8 cellular contexts compared by ENCODE assay signal in the genomic region with DNA sequence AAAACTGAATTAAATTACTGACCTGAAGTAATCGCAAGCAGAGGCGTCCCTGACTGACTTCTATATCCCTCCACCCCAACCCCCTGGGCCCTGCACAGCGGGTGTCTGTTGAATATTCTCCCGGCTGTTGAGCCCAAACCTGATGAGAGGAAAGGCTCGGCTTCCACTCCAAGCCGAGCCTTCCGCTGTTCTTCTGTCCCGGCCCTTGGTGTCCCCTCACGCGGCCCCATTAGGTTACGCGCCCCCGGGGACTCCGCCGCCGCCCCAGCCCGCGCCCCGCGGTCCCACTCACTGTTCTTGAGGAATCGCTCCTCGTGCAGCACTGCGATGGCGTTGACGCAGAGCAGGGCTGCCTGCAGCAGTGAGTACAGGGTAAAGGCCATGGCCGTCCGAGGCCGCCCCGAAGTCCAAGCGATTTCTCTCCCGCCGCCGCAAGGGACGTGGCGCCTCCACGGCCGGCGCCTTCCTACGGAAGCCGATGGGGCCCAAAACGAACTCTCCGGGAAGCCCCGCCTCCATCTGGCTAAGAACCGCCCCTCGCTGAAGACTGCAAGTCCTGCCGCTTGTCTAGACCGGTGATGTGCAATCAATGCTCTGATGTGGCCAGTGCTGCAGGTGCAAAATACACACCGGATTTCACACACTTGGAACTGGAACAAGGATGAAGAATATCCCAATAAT. TPM values are rescaled to one million over a fixed set of nuclear protein-coding genes. Genes with fewer than 3 reads are reported as not detected.
DNase-seq lines count a peak whose midpoint lies in the region; ATAC-seq, FAIRE-seq and TF ChIP-seq lines count a peak whose summit lies in the region.

A gene with protein sequence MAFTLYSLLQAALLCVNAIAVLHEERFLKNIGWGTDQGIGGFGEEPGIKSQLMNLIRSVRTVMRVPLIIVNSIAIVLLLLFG (minus strand): TSS at position 470 of the 681 bp plus-strand sequence. CDS start 87 bp downstream, at position 383.

- TF ChIP-seq CTCF in right atrium auricular region (IDR thresholded peaks at IDR 0.05) (peak in 1 of 2 donors; percentile 49), vagina (IDR thresholded peaks at IDR 0.05) (peak in 1 of 3 experiments; percentile 24)

- H3K9me3 ChIP-seq in right atrium auricular region (no peaks in the 10 kb centered on the region), vagina (no peaks in the 10 kb centered on the region)

- intact Hi-C loops in vagina (cut with DNase I) = no loop called here

- H3K4me3 ChIP-seq in right atrium auricular region (peak within 1 kb of the TSS; percentile 82 to 89), rectal smooth muscle tissue (ENCODE audit: low read length) (peak within 1 kb of the TSS; percentile 69), vagina (peak within 1 kb of the TSS; percentile 77 to 93)

- H3K36me3 ChIP-seq in right atrium auricular region (no peaks in the 10 kb centered on the region), rectal smooth muscle tissue (ENCODE audit: control insufficient read depth, insufficient read depth, low read length) (no peaks in the 10 kb centered on the region), vagina (no peaks in the 10 kb centered on the region)

- FAIRE-seq in GM12892 (lab: Jason Lieb, UNC) = peak; percentile 96

- DNase-seq in GM12892 (ENCODE audit: insufficient read length) = peak; percentile 79
- peak; percentile 97 for DNase-seq in NCI-H146 (lab: John Stamatoyannopoulos, UW)
- peak; percentile 55 for DNase-seq in amniotic stem cell (lab: John Stamatoyannopoulos, UW)
- DNase-seq in right atrium auricular region (ENCODE audit: low spot score) = peak; percentile 93
- peak in 1 of 2 donors; percentile 95 for DNase-seq in vagina (ENCODE audit: extremely low spot score in 2 of 2)

- H3K4me1 Mint-ChIP-seq in T-helper 1 cell treated with Interleukin-12 subunit alpha and Interleukin-12 subunit beta and Interleukin-4 antibody, amounts not matched to agents 30 μg/mL and 1 μg/mL, for 36 hours (ENCODE audit: low read depth) = peaks cover 3% of the 10 kb centered on the region

- peak within 1 kb of the TSS; percentile 9 for H3K4me3 Mint-ChIP-seq in T-helper 1 cell treated with Interleukin-12 subunit alpha and Interleukin-12 subunit beta and Interleukin-4 antibody, amounts not matched to agents 30 μg/mL and 1 μg/mL, for 36 hours

- H3K36me3 Mint-ChIP-seq in T-helper 1 cell treated with Interleukin-12 subunit alpha and Interleukin-12 subunit beta and Interleukin-4 antibody, amounts not matched to agents 30 μg/mL and 1 μg/mL, for 36 hours (ENCODE audit: low read depth) = no peaks in the 10 kb centered on the region

- ATAC-seq in HG02840 (IDR thresholded peaks at IDR 0.05; ENCODE audit: low FRiP score, unreplicated experiment) = peak; percentile 68

- TF ChIP-seq POLR2A in GM12892 (IDR thresholded peaks at IDR 0.05; ENCODE audit: low read depth, low read length) (peak; percentile 80; the same call in 1 of the 2 replicates), vagina (IDR thresholded peaks at IDR 0.05) (peak in 1 of 2 donors; percentile 30)

- H3K4me1 ChIP-seq in right atrium auricular region = peaks cover 0 to 25% of the 10 kb centered on the region in 2 donors
- H3K4me1 ChIP-seq in rectal smooth muscle tissue (ENCODE audit: control insufficient read depth, insufficient read depth, low read length) = peaks cover 6% of the 10 kb centered on the region
- H3K4me1 ChIP-seq in vagina = peaks cover 27% of the 10 kb centered on the region

- no peak within 1 kb of the TSS for H3K9ac ChIP-seq in rectal smooth muscle tissue (ENCODE audit: low read length)

- H3K9me3 Mint-ChIP-seq in T-helper 1 cell treated with Interleukin-12 subunit alpha and Interleukin-12 subunit beta and Interleukin-4 antibody, amounts not matched to agents 30 μg/mL and 1 μg/mL, for 36 hours = no peaks in the 10 kb centered on the region

- no peaks in the 10 kb centered on the region for H3K27me3 ChIP-seq in right atrium auricular region
- H3K27me3 ChIP-seq in rectal smooth muscle tissue (ENCODE audit: control insufficient read depth, insufficient read depth, low read length) = no peaks in the 10 kb centered on the region
- H3K27me3 ChIP-seq in vagina = no peaks in the 10 kb centered on the region

- H3K27ac ChIP-seq in right atrium auricular region = peak within 1 kb of the TSS; percentile 78 to 84
- H3K27ac ChIP-seq in rectal smooth muscle tissue (ENCODE audit: low read depth, low read length) = peak within 1 kb of the TSS; percentile 72
- H3K27ac ChIP-seq in vagina = peak within 1 kb of the TSS; percentile 82

- H3K27ac Mint-ChIP-seq in T-helper 1 cell treated with Interleukin-12 subunit alpha and Interleukin-12 subunit beta and Interleukin-4 antibody, amounts not matched to agents 30 μg/mL and 1 μg/mL, for 36 hours = peak within 1 kb of the TSS; percentile 62

- H3K27me3 Mint-ChIP-seq in T-helper 1 cell treated with Interleukin-12 subunit alpha and Interleukin-12 subunit beta and Interleukin-4 antibody, amounts not matched to agents 30 μg/mL and 1 μg/mL, for 36 hours (ENCODE audit: low read depth) = no peaks in the 10 kb centered on the region

RNA-seq across cellular contexts. Expression of the gene that starts here (rescaled TPM):
- polyA plus RNA-seq in GM12892 (2012; ENCODE audit: missing spikeins) = 18.0 TPM
- total RNA-seq in right atrium auricular region (10 to 100 TPM in 1 of 2 donors, 1 to 10 TPM in 1; 9.7 to 15.5 TPM), vagina (6.4 TPM)
